1 cellular context compared by ENCODE assay signal in the genomic region with DNA sequence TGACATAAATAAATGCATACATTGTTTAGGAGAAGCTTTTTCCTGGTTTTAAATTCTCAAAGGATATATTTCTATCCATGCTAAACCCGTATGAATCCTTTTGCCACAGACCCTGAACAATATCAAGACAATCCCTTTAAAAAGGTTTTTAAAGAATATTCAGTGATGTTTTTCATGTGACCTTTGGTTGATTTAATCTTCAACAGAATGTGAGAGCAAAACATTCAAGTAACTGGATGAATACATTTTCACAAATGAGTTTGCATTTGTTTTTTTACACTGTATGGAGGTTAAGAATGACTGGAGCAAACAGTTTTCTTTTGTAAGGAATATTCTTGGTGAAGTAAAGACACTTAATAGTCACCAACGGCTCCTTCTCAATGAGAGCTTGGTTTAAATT.
TF ChIP-seq lines count a peak whose summit lies in the region.

No MANE protein-coding gene starts in this region.

TF ChIP-seq in H1, 55 proteins besides CTCF, POLR2A, EP300 and RAD21:
- TF ChIP-seq SUZ12 (IDR thresholded peaks at IDR 0.05; ENCODE audit: low read length) (no peak), EGR1 (IDR thresholded peaks at IDR 0.05; ENCODE audit: borderline replicate concordance, low read depth, low read length) (no peak), ZNF274 (IDR thresholded peaks at IDR 0.05; ENCODE audit: borderline replicate concordance, extremely low read depth, low read length) (no peak), CEBPB (IDR thresholded peaks at IDR 0.05; ENCODE audit: low read depth, low read length) (no peak), SIN3A (conservative IDR thresholded peaks at IDR 0.05 in 1 of 2, IDR thresholded peaks at IDR 0.05 in 1 of 2; ENCODE audit: low read depth in 1 of 2, low read length in 2 of 2) (no peak), CHD2 (IDR thresholded peaks at IDR 0.05; ENCODE audit: low read length) (no peak), GTF2F1 (IDR thresholded peaks at IDR 0.05; ENCODE audit: borderline replicate concordance, low read depth, low read length) (no peak), BCL11A (IDR thresholded peaks at IDR 0.05; ENCODE audit: low read depth in 2 of 2, low read length in 2 of 2) (no peak), CREB1 (IDR thresholded peaks at IDR 0.05) (no peak), RFX5 (IDR thresholded peaks at IDR 0.05; ENCODE audit: borderline replicate concordance, low read depth, low read length) (no peak), KDM4A (IDR thresholded peaks at IDR 0.05; ENCODE audit: low read depth, low read length, severe bottlenecking) (no peak)
TF ChIP-seq in H1: peak in this region for 0.
